19 cellular contexts compared by ENCODE assay signal in the genomic region with DNA sequence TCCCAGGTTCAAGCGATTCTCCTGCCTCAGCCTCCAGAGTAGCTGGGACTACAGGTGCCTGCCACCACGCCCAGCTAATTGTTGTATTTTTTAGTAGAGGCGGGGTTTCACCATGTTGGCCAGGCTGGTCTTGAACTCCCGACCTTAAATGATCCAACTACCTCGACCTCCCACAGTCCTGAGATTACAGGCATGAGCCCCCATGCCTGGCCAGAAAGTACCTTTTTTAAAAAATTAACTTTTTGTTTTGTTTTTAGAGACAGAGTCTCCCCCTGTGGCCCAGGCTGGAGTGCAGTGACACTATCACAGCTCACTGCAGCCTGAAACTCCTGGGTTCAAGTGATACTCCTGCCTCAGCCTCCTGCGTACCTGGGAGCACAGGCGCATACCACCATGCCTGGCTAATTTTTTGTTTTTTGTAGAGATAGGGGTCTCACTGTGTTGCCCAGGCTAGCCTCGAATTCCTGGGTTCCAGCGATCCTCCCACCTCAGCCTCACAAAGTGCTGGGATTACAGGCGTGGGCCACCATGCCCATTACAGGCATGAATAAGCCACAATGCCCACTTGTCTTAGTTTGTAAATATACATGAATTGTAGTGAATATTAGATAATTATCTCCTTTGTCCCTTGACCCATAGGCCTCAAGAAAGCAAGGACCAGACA.
"Had no signal": no experiment of that assay in that cellular context is flagged by ENCODE, and none has a peak within 500 bp of the region (broad histone marks: within the 10 kb centered on the region; RNA-seq: fewer than 3 reads in every experiment).

No MANE protein-coding gene starts in this region.

- FAIRE-seq: colon, endometrium, keratinocyte had no signal

- H3K4me3 ChIP-seq: mucosa of descending colon, right atrium auricular region, skin epidermis, stomach, thoracic aorta had no signal

- ATAC-seq: activated CD8-positive, alpha-beta T cell treated with anti-CD3 and anti-CD28 coated beads for 36 hours; mucosa of descending colon; natural killer cell had no signal

- H3K27ac ChIP-seq: neutrophil, right atrium auricular region, skin epidermis, stomach, thoracic aorta, WERI-Rb-1 had no signal

- H3K27me3 ChIP-seq: neutrophil, right atrium auricular region, stomach had no signal

- DNase-seq: activated CD4-positive, alpha-beta T cell treated with anti-CD3 and anti-CD28 coated beads for 4 hours; activated CD8-positive, alpha-beta T cell treated with anti-CD3 and anti-CD28 coated beads for 36 hours; activated effector memory CD4-positive, alpha-beta T cell treated with anti-CD3 and anti-CD28 coated beads, Interleukin-2, amount 50 U/mL, for 16 hours; activated T-cell treated with anti-CD3 and anti-CD28 coated beads, Interleukin-2, amount 50 U/mL, for 48 hours; amniotic stem cell; hippocampal formation; mammary epithelial cell; mucosa of descending colon; natural killer cell; stimulated activated CD4-positive, alpha-beta T cell treated with anti-CD3 and anti-CD28 coated beads, Interleukin-4, amount 100 ng/mL, for 4 hours; stomach; WERI-Rb-1 had no signal

- H3K4me1 ChIP-seq: right atrium auricular region, stomach had no signal

- H3K9me3 ChIP-seq: mucosa of descending colon, neutrophil, right atrium auricular region, stomach, thoracic aorta had no signal

- H3K36me3 ChIP-seq: neutrophil, right atrium auricular region, stomach, thoracic aorta, WERI-Rb-1 had no signal
